In the genomic region with DNA sequence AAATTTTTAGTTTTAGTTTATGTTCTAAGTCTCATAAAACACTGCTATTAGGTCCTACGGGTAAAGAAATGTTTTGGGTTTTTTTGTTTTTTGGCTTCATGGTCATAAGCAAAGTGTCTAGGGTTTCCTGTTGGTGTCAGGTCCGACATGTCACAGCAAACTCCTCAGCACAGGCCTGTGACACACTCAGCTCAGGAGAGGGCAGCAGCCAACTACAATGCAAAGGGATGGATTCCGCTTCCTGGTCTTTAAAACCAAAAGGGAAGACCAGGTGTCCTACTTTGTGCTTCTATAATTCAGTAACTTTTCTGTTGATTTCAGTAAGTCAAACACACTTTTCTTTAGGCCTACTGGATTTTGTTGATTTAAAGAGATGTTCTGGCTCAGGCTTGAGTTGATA, we compare ENCODE assay signal across 9 cellular contexts.
A peak's percentile ranks its signal among the peaks of the same experiment; 100 is the strongest.
DNase-seq lines count a peak whose midpoint lies in the region; ATAC-seq, FAIRE-seq and TF ChIP-seq lines count a peak whose summit lies in the region.
"Had no signal": no experiment of that assay in that cellular context is flagged by ENCODE, and none has a peak within 500 bp of the region (broad histone marks: within the 10 kb centered on the region; RNA-seq: fewer than 3 reads in every experiment).

No MANE protein-coding gene starts in this region.

- 24% methylated on average over 3 of the region's 3 CpGs for WGBS in GM12878 (ENCODE audit: insufficient coverage, insufficient replicate concordance, low lambda C conversion rate, missing lambda C conversion rate)
- WGBS in mesendoderm (ENCODE audit: extremely low coverage, insufficient coverage, low lambda C conversion rate): no CpG with 5 or more reads among the region's 3 CpGs

- SMC1A ChIA-PET in GM12878 (lab: Charles Lee; ENCODE audit: uncharacterized antibody, unreplicated experiment): interaction anchor here (0.7 to 1.6 kb wide), 2 partner anchors 11 to 13 kb away, joined by 3 to 4 read pairs; no protein-coding TSS in a partner anchor

- CTCF ChIA-PET in GM12878 (lab: Yijun Ruan, JAX): interaction anchor here (1.1 kb wide), 1 partner anchor 10 kb away, joined by 5 read pairs; no protein-coding TSS in a partner anchor

- H3K9me3 ChIP-seq in Loucy (ENCODE audit: insufficient read depth, low read depth, low read length) (no peaks in the 10 kb centered on the region), GM12878 (replicated peaks; ENCODE audit: control insufficient read depth, insufficient read depth, low read length) (no peaks in the 10 kb centered on the region), left lung (no peaks in the 10 kb centered on the region)

- H3K4me1 ChIP-seq in Loucy (ENCODE audit: insufficient read depth, low read length, poor library complexity, severe bottlenecking) (peaks cover 3% of the 10 kb centered on the region), GM12878 (ENCODE audit: control insufficient read depth, insufficient read depth, low read length) (no peaks in the 10 kb centered on the region), mesendoderm (ENCODE audit: control insufficient read depth, low read depth, low read length) (no peaks in the 10 kb centered on the region), left lung (no peaks in the 10 kb centered on the region)

- TF ChIP-seq EP300 in GM12878 (IDR thresholded peaks at IDR 0.05; ENCODE audit: borderline replicate concordance in 1 of 2, control insufficient read depth in 1 of 2, low read depth in 2 of 2, low read length in 2 of 2): no peak

- no peak overlapping the region for H4K8ac ChIP-seq in mesendoderm (ENCODE audit: low read depth, low read length)

- ATAC-seq in GM12878 (peak; percentile 48; the same call in 1 of the 3 replicates), left lung (no peak), GM19467 (IDR thresholded peaks at IDR 0.05; ENCODE audit: unreplicated experiment) (no peak)

- peak; percentile 22; the same call in 1 of the 2 replicates for TF ChIP-seq RAD21 in GM12878 (IDR thresholded peaks at IDR 0.05; ENCODE audit: insufficient read depth, low read depth, low read length)

- intact Hi-C loops in GM12878 (cut with micrococcal nuclease; ENCODE audit: unreplicated experiment): no loop called here
- intact Hi-C loops in left lung (cut with DNase I): no loop called here

- no peak for TF ChIP-seq POLR2A in GM12878 (IDR thresholded peaks at IDR 0.05; ENCODE audit: low read depth, low read length)

- no peak overlapping the region for H3K4me3 ChIP-seq in Loucy (ENCODE audit: low read length, poor library complexity, severe bottlenecking)
- H3K4me3 ChIP-seq in GM12878: no peak overlapping the region
- H3K4me3 ChIP-seq in mesendoderm (ENCODE audit: low read length): no peak overlapping the region
- no peak overlapping the region for H3K4me3 ChIP-seq in left lung

- H3K27ac ChIP-seq in GM12878 (ENCODE audit: control insufficient read depth, insufficient read depth) (no peak overlapping the region), mesendoderm (ENCODE audit: low read depth, low read length) (no peak overlapping the region), left lung (no peak overlapping the region)

- no peak overlapping the region for H3K9ac ChIP-seq in Loucy (ENCODE audit: low read depth, low read length, poor library complexity, severe bottlenecking)
- H3K9ac ChIP-seq in GM12878 (ENCODE audit: control insufficient read depth, insufficient read depth, low read length): no peak overlapping the region
- no peak overlapping the region for H3K9ac ChIP-seq in mesendoderm (ENCODE audit: low read length)

- no peak overlapping the region for H3K4me2 ChIP-seq in Loucy (ENCODE audit: low read depth, low read length, poor library complexity, severe bottlenecking)
- H3K4me2 ChIP-seq in GM12878 (ENCODE audit: control insufficient read depth, insufficient read depth): no peak overlapping the region
- no peak overlapping the region for H3K4me2 ChIP-seq in mesendoderm (ENCODE audit: low read length)

- RAD21 ChIA-PET in GM12878 (lab: Charles Lee; ENCODE audit: unreplicated experiment): interaction anchor here (1.5 kb wide), 1 partner anchor 178 kb away, joined by 4 read pairs; a partner anchor contains a TSS

- no peak overlapping the region for H2BK120ac ChIP-seq in mesendoderm (ENCODE audit: low read depth, low read length)

- DNase-seq in DMS114 treated with DMSO at 0.1 percent for 48 hours (lab: John Stamatoyannopoulos, UW; ENCODE audit: unreplicated experiment): peak; percentile 10
- DNase-seq in GM12878 (ENCODE audit: low read depth, low spot score): no peak
- DNase-seq in mesendoderm: peak; percentile 74
- DNase-seq in GM20000 (ENCODE audit: low spot score): no peak
- DNase-seq in left lung: no peak
- DNase-seq in OCI-M2 (lab: John Stamatoyannopoulos, UW; ENCODE audit: unreplicated experiment): no peak
- DNase-seq: activated CD4-positive, alpha-beta T cell treated with anti-CD3 and anti-CD28 coated beads for 4 hours had no signal

- no peak overlapping the region for H3K56ac ChIP-seq in mesendoderm (ENCODE audit: low read length)

- in situ Hi-C loops in GM12878 (cut with MboI): no loop called here

- no peaks in the 10 kb centered on the region for H3K9me2 ChIP-seq in Loucy (replicated peaks; ENCODE audit: low read depth, low read length)

- H3K18ac ChIP-seq in mesendoderm (ENCODE audit: low read length): no peak overlapping the region

- POLR2A ChIA-PET in GM12878 (lab: Charles Lee): no interaction called here

- H2AFZ ChIP-seq in Loucy (ENCODE audit: low read length) (peak overlapping the region; percentile 81), GM12878 (ENCODE audit: control insufficient read depth, low read depth, low read length) (no peak overlapping the region)

- H3K23ac ChIP-seq in mesendoderm (ENCODE audit: low read length): no peak overlapping the region

- H3K79me2 ChIP-seq in Loucy (ENCODE audit: insufficient read depth, low read length): no peaks in the 10 kb centered on the region
- H3K79me2 ChIP-seq in GM12878 (ENCODE audit: control insufficient read depth, insufficient read depth, low read length): no peaks in the 10 kb centered on the region
- H3K79me2 ChIP-seq in mesendoderm (ENCODE audit: control insufficient read depth, insufficient read depth, low read length): no peaks in the 10 kb centered on the region

- no TSS peak for BruUV-seq in GM12878 (replicated peaks; lab: Mats Ljungman, UMichigan)

- no peaks in the 10 kb centered on the region for H4K20me1 ChIP-seq in Loucy (ENCODE audit: insufficient read depth, low read length, poor library complexity, severe bottlenecking)
- no peaks in the 10 kb centered on the region for H4K20me1 ChIP-seq in GM12878 (ENCODE audit: control insufficient read depth, insufficient read depth)

- H3K36me3 ChIP-seq in Loucy (ENCODE audit: insufficient read depth, low read length) (no peaks in the 10 kb centered on the region), GM12878 (ENCODE audit: control insufficient read depth in 2 of 2, insufficient read depth in 2 of 2, low read length in 1 of 2) (no peaks in the 10 kb centered on the region), mesendoderm (ENCODE audit: control insufficient read depth, insufficient read depth, low read length) (no peaks in the 10 kb centered on the region), left lung (no peaks in the 10 kb centered on the region)

- no peak for FAIRE-seq in GM12878 (lab: Jason Lieb, UNC)

- TF ChIP-seq CTCF in Loucy (conservative IDR thresholded peaks at IDR 0.05; ENCODE audit: low read length) (peak; percentile 61), GM12878 (IDR thresholded peaks at IDR 0.05 in 2 of 3, conservative IDR thresholded peaks at IDR 0.05 in 1 of 3; ENCODE audit: control insufficient read depth in 2 of 3, extremely low read depth in 1 of 3, insufficient read depth in 1 of 3, low read depth in 3 of 3, low read length in 3 of 3) (peak; percentile 8 to 43 (median 9); a peak in 2 of 6 replicates), GM20000 (IDR thresholded peaks at IDR 0.05; ENCODE audit: extremely low read depth, missing control alignments) (no peak), left lung (IDR thresholded peaks at IDR 0.05) (no peak)

- H4K5ac ChIP-seq in mesendoderm (ENCODE audit: low read length): no peak overlapping the region

- H2AK5ac ChIP-seq in mesendoderm (ENCODE audit: low read length): no peak overlapping the region

- no peak overlapping the region for H2BK5ac ChIP-seq in mesendoderm (ENCODE audit: low read length)

- H3K79me1 ChIP-seq in mesendoderm (ENCODE audit: low read length): no peaks in the 10 kb centered on the region

- H3K27me3 ChIP-seq in Loucy (ENCODE audit: insufficient read depth, low read length, poor library complexity, severe bottlenecking) (no peaks in the 10 kb centered on the region), GM12878 (replicated peaks in 1 of 2; ENCODE audit: control insufficient read depth in 2 of 2, insufficient read depth in 2 of 2, low read length in 1 of 2) (peaks cover 3 to 9% of the 10 kb centered on the region in 2 experiments; a peak in 2 of 4 replicates), mesendoderm (ENCODE audit: insufficient read depth, low read length, poor library complexity) (no peaks in the 10 kb centered on the region), left lung (peaks cover 0 to 3% of the 10 kb centered on the region in 2 donors)

- no peak overlapping the region for H3K4ac ChIP-seq in mesendoderm (ENCODE audit: low read depth, low read length)

- H2BK15ac ChIP-seq in mesendoderm (replicated peaks; ENCODE audit: low read depth): no peak overlapping the region

- no peaks in the 10 kb centered on the region for H3F3A ChIP-seq in Loucy (ENCODE audit: low read depth)

TF ChIP-seq in GM12878, 131 proteins besides CTCF, POLR2A, EP300 and RAD21 (continues in another document):
- TF ChIP-seq, protein P1, sequence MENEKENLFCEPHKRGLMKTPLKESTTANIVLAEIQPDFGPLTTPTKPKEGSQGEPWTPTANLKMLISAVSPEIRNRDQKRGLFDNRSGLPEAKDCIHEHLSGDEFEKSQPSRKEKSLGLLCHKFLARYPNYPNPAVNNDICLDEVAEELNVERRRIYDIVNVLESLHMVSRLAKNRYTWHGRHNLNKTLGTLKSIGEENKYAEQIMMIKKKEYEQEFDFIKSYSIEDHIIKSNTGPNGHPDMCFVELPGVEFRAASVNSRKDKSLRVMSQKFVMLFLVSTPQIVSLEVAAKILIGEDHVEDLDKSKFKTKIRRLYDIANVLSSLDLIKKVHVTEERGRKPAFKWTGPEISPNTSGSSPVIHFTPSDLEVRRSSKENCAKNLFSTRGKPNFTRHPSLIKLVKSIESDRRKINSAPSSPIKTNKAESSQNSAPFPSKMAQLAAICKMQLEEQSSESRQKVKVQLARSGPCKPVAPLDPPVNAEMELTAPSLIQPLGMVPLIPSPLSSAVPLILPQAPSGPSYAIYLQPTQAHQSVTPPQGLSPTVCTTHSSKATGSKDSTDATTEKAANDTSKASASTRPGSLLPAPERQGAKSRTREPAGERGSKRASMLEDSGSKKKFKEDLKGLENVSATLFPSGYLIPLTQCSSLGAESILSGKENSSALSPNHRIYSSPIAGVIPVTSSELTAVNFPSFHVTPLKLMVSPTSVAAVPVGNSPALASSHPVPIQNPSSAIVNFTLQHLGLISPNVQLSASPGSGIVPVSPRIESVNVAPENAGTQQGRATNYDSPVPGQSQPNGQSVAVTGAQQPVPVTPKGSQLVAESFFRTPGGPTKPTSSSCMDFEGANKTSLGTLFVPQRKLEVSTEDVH (IDR thresholded peaks at IDR 0.05; ENCODE audit: low read depth, partially characterized antibody): no peak
- no peak for TF ChIP-seq ZNF622 (IDR thresholded peaks at IDR 0.05)

Comparison
In these comparisons a context has a peak if more than half of its experiments do, and no peak if none do; other contexts are left out.
1. DNase-seq: peak in DMS114 treated with DMSO at 0.1 percent for 48 hours (single experiment) and mesendoderm (single experiment); none in GM12878 (single experiment), GM20000 (single experiment), left lung (0 of 2) and OCI-M2 (single experiment).
2. CTCF ChIP-seq: peak in Loucy (single experiment) and GM12878 (3 of 3); none in GM20000 (single experiment) and left lung (0 of 2).